In the genomic region with DNA sequence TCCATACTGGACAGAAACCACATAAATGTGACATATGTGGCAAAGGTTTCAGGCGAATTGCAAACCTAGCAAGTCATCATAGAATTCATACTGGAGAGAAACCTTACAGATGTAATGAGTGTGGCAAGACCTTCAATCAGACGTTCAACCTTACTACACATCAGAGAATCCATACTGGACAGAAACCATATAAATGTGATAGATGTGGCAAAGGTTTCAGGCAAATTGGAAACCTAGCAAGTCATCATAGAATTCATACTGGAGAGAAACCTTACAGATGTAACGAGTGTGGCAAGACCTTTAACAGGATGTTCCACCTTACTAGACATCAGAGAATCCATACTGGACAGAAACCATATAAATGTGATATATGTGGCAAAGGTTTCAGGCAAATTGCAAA, we compare ENCODE assay signal across 6 cellular contexts. TPM values are rescaled to one million over a fixed set of nuclear protein-coding genes. Genes with fewer than 3 reads are reported as not detected.
"Had no signal": no experiment of that assay in that cellular context is flagged by ENCODE, and none has a peak within 500 bp of the region (broad histone marks: within the 10 kb centered on the region; RNA-seq: fewer than 3 reads in every experiment).

No MANE protein-coding gene starts in this region.

RNA-seq across cellular contexts. Expression of gene ZNF665, which starts 18.4 kb away (rescaled TPM):
- total RNA-seq: HT1080, NCI-H460 had no signal

RNA-seq across cellular contexts. Expression of gene ZNF677, which starts 43.1 kb away (rescaled TPM):
- total RNA-seq: HepG2, HT1080, NCI-H460 had no signal
- polyA plus RNA-seq: HepG2 had no signal

RNA-seq across cellular contexts. Expression of gene VN1R2, which starts 46.5 kb away (rescaled TPM):
- total RNA-seq: HepG2, HT1080, IMR-90, NCI-H460, Right ventricle myocardium superior, SJSA1 had no signal
- polyA plus RNA-seq: HepG2, IMR-90 had no signal

RNA-seq across cellular contexts. Expression of gene VN1R4, which starts 56.0 kb away (rescaled TPM):
- total RNA-seq: HepG2, HT1080, IMR-90, NCI-H460, Right ventricle myocardium superior, SJSA1 had no signal
- polyA plus RNA-seq: HepG2, IMR-90 had no signal
